Comparison of ENCODE assay signal across 30 cellular contexts in the genomic region with DNA sequence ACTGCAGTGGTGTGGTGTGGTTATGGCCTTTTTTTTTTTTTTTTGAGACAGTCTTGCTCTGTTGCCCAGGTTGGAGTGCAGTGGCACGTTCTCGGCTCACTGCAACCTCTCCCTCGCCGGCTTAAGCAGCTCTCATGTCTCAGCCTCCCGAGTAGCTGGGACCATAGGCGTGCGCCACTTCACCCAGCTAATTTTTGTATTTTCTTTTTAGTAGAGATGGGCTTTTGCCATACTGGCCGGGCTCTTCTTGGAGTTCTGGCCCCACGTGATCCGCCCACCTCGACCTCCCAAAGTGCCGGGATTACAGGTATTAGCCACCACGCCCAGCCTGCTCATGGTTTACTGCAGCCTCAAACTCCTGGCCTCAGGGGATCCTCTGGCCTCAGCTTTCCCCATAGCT.
"Had no signal": no experiment of that assay in that cellular context is flagged by ENCODE, and none has a peak within 500 bp of the region (broad histone marks: within the 10 kb centered on the region; RNA-seq: fewer than 3 reads in every experiment).

No MANE protein-coding gene starts in this region.

- H3K4me3 ChIP-seq: body of pancreas, colonic mucosa, dorsolateral prefrontal cortex, esophagus muscularis mucosa, gastrocnemius medialis, heart left ventricle had no signal

- H3K9me3 ChIP-seq: body of pancreas, colonic mucosa, esophagus muscularis mucosa, gastrocnemius medialis, heart left ventricle had no signal

- DNase-seq: activated B cell treated with CpG ODN at 0.5 μM for 24 hours; activated CD4-positive, alpha-beta T cell treated with anti-CD3 and anti-CD28 coated beads for 48 hours; activated CD4-positive, alpha-beta T cell treated with anti-CD3 and anti-CD28 coated beads, Interleukin-2, amount 50 U/mL, for 1 hour; activated CD4-positive, alpha-beta T cell treated with anti-CD3 and anti-CD28 coated beads, Interleukin-2, amount 50 U/mL, for 48 hours; activated CD8-positive, alpha-beta memory T cell treated with anti-CD3 and anti-CD28 coated beads for 24 hours; activated CD8-positive, alpha-beta T cell treated with anti-CD3 and anti-CD28 coated beads for 36 hours; activated gamma-delta T cell; activated naive CD4-positive, alpha-beta T cell; activated naive CD4-positive, alpha-beta T cell treated with anti-CD3 and anti-CD28 coated beads, Interleukin-2, amount 10 ng/mL, durations not matched to agents 7 days and 5 days; activated T-cell treated with anti-CD3 and anti-CD28 coated beads, Interleukin-2, amount 50 U/mL, for 4 hours; amygdala; aorta; body of pancreas; central memory CD4-positive, alpha-beta T cell; cerebellar nuclear complex; colonic mucosa; effector memory CD4-positive, alpha-beta T cell; endodermal cell; erythroblast; foreskin keratinocyte; glutamatergic neuron; heart left ventricle; T-cell; T1000; WERI-Rb-1 had no signal

- H3K27ac ChIP-seq: body of pancreas, colonic mucosa, dorsolateral prefrontal cortex, esophagus muscularis mucosa, foreskin keratinocyte, gastrocnemius medialis, heart left ventricle, WERI-Rb-1 had no signal

- H3K36me3 ChIP-seq: colonic mucosa had no signal

- ATAC-seq: activated CD4-positive, CD25-positive, alpha-beta regulatory T cell treated with anti-CD3 and anti-CD28 coated beads, Interleukin-2, amount 50 U/mL, for 24 hours; activated CD8-positive, alpha-beta T cell treated with anti-CD3 and anti-CD28 coated beads for 36 hours; activated T-cell treated with anti-CD3 and anti-CD28 coated beads, Interleukin-2, amount 50 U/mL, for 4 hours; activated T-helper 17 cell treated with anti-CD3 and anti-CD28 coated beads, Interleukin-2, amount 50 U/mL, for 72 hours; body of pancreas; foreskin keratinocyte; gastrocnemius medialis; heart left ventricle; T-cell had no signal

- H3K27me3 ChIP-seq: body of pancreas, colonic mucosa, dorsolateral prefrontal cortex, esophagus muscularis mucosa, foreskin keratinocyte, gastrocnemius medialis, heart left ventricle had no signal

- H3K4me1 ChIP-seq: colonic mucosa, esophagus muscularis mucosa, gastrocnemius medialis, heart left ventricle had no signal
